Comparison of ENCODE assay signal across 12 cellular contexts in genomic region chr20:50641625-50642287, GRCh38. TPM values are rescaled to one million over a fixed set of nuclear protein-coding genes. Genes with fewer than 3 reads are reported as not detected.
DNase-seq lines count a peak whose midpoint lies in the region; ATAC-seq, FAIRE-seq and TF ChIP-seq lines count a peak whose summit lies in the region.
"Not testable (repeated sequence)": the region's sequence is repeated elsewhere in the genome, so short reads cannot be mapped to it uniquely, and the experiment has no call there.
"Had no signal": no experiment of that assay in that cellular context is flagged by ENCODE, and none has a peak within 500 bp of the region (broad histone marks: within the 10 kb centered on the region; RNA-seq: fewer than 3 reads in every experiment).

No MANE protein-coding gene starts in this region.

- H3K4me2 ChIP-seq in astrocyte (ENCODE audit: low read length), result not testable (repeated sequence)

- H3K9me3 ChIP-seq in HEK293 (ENCODE audit: control insufficient read depth, insufficient read depth, low read depth, low read length); NT2/D1 (ENCODE audit: insufficient read depth, low read length); astrocyte (ENCODE audit: insufficient read depth, low read depth, low read length); heart left ventricle; upper lobe of right lung: not testable (repeated sequence)

- H3K36me3 ChIP-seq in HEK293 (ENCODE audit: control insufficient read depth in 2 of 2, insufficient read depth in 1 of 2, low read length in 2 of 2); NT2/D1 (ENCODE audit: insufficient read depth, insufficient read length, low read length); astrocyte (ENCODE audit: insufficient read depth, low read length); heart left ventricle; upper lobe of right lung: not testable (repeated sequence)

- H3K27me3 Mint-ChIP-seq in astrocyte (ENCODE audit: low read depth, unreplicated experiment); nephron (ENCODE audit: low read depth): not testable (repeated sequence)

- WGBS in heart left ventricle, 4 donors, result 48 to 64% (median 50%) methylated on average over 8 to 11 of the region's 11 CpGs

- DNase-seq in CD1c-positive myeloid dendritic cell (ENCODE audit: extremely low spot score), result peak; percentile 45
- DNase-seq in NT2/D1 (ENCODE audit: low read depth, low spot score); astrocyte (ENCODE audit: low read depth); heart left ventricle; left colon; upper lobe of right lung: not testable (repeated sequence)

- H3K4me1 ChIP-seq in HEK293 (ENCODE audit: control insufficient read depth, insufficient read depth, low read length), result not testable (repeated sequence)
- H3K4me1 ChIP-seq in NT2/D1 (ENCODE audit: insufficient read depth, insufficient read length), result peaks cover 17% of the 10 kb centered on the region
- peaks cover 31% of the 10 kb centered on the region for H3K4me1 ChIP-seq in astrocyte (ENCODE audit: insufficient read depth, low read length)
- H3K4me1 ChIP-seq in heart left ventricle, result peaks cover 0 to 46% (median 15%) of the 10 kb centered on the region in 12 donors
- peaks cover 19% of the 10 kb centered on the region for H3K4me1 ChIP-seq in upper lobe of right lung

- intact Hi-C loops in heart left ventricle (cut with DNase I); left colon (cut with DNase I, micrococcal nuclease); upper lobe of right lung (cut with DNase I): not testable (repeated sequence)

- H3K4me3 ChIP-seq in HEK293 (ENCODE audit: low read depth, low read length); NT2/D1 (ENCODE audit: insufficient read length, low read depth); astrocyte (ENCODE audit: insufficient read depth, low read depth, low read length); heart left ventricle; upper lobe of right lung: not testable (repeated sequence)

- not testable (repeated sequence) for H4K20me1 ChIP-seq in astrocyte (ENCODE audit: insufficient read depth, low read length)

- TF ChIP-seq POLR2A in heart left ventricle (IDR thresholded peaks at IDR 0.05), result not testable (repeated sequence)

- not testable (repeated sequence) for H3K4me3 Mint-ChIP-seq in astrocyte (ENCODE audit: unreplicated experiment); nephron

- peak overlapping the region; percentile 44 for H3K9ac ChIP-seq in NT2/D1 (ENCODE audit: insufficient read length, low read depth)
- not testable (repeated sequence) for H3K9ac ChIP-seq in astrocyte (ENCODE audit: low read length)

- H3K79me2 ChIP-seq in astrocyte (ENCODE audit: insufficient read depth, low read length), result not testable (repeated sequence)

- TF ChIP-seq CTCF in HEK293 (tag by site-specific recombination; IDR thresholded peaks at IDR 0.05); astrocyte (IDR thresholded peaks at IDR 0.05; ENCODE audit: insufficient read depth, low read depth, low read length); heart left ventricle (IDR thresholded peaks at IDR 0.05); nephron (IDR thresholded peaks at IDR 0.05; ENCODE audit: unreplicated experiment in 3 of 3); upper lobe of right lung (IDR thresholded peaks at IDR 0.05): not testable (repeated sequence)

- not testable (repeated sequence) for FAIRE-seq in astrocyte (lab: Jason Lieb, UNC)

- not testable (repeated sequence) for H2AFZ ChIP-seq in astrocyte (ENCODE audit: low read depth, low read length)

- H3K27ac Mint-ChIP-seq in astrocyte (ENCODE audit: unreplicated experiment) (peak overlapping the region; percentile 69), nephron (peak overlapping the region; percentile 55 to 58 (median 58))

- CTCF ChIA-PET in HEK293 (lab: Yijun Ruan, JAX), result not testable (repeated sequence)

- H3K27ac ChIP-seq in HEK293 (ENCODE audit: extremely low read depth, low read depth, low read length); astrocyte (ENCODE audit: low read depth, low read length); upper lobe of right lung: not testable (repeated sequence)
- peak overlapping the region in 9 of 12 donors; percentile 24 to 66 (median 46) for H3K27ac ChIP-seq in heart left ventricle

- H3K27me3 ChIP-seq in NT2/D1 (ENCODE audit: insufficient read depth, insufficient read length); astrocyte (ENCODE audit: insufficient read depth, low read length); heart left ventricle; upper lobe of right lung: not testable (repeated sequence)

- POLR2A ChIA-PET in HEK293 (lab: Yijun Ruan, JAX), result not testable (repeated sequence)

- peaks cover 17% of the 10 kb centered on the region for H3K4me1 Mint-ChIP-seq in astrocyte (ENCODE audit: low read depth, unreplicated experiment)
- peaks cover 35% of the 10 kb centered on the region for H3K4me1 Mint-ChIP-seq in nephron

- not testable (repeated sequence) for H3K36me3 Mint-ChIP-seq in astrocyte (ENCODE audit: low read depth, unreplicated experiment); nephron (ENCODE audit: low read depth)

- H3K9me3 Mint-ChIP-seq in astrocyte (ENCODE audit: unreplicated experiment); nephron: not testable (repeated sequence)

- ATAC-seq in heart left ventricle (peak in 1 of 4 donors; percentile 21), left colon (peak; percentile 48), upper lobe of right lung (peak; percentile 50)

TF ChIP-seq in HEK293, 187 proteins besides CTCF, POLR2A, EP300 and RAD21:
- 0 out of 2 replicates have a peak, but pooled peaks have one; percentile 15 for TF ChIP-seq SP3 (tag by site-specific recombination; IDR thresholded peaks at IDR 0.05)

RNA-seq across cellular contexts. Expression of gene RIPOR3, which starts 49.6 kb away (rescaled TPM):
- total RNA-seq in astrocyte, result 0.29 and 0.39 TPM in 2 replicates
- 10 to 100 TPM in 2 of 9 donors, 1 to 10 TPM in 7; 2.4 to 10.4 (median 4.9) TPM for total RNA-seq in heart left ventricle
- 10 to 100 TPM in 1 of 2 donors, 1 to 10 TPM in 1; 3.0 to 20.7 TPM for polyA plus RNA-seq in heart left ventricle
- 1 to 10 TPM; 3.2 to 3.9 TPM for total RNA-seq in left colon
- total RNA-seq in upper lobe of right lung, result 6.8 TPM
- total RNA-seq: activated CD4-positive, alpha-beta memory T cell treated with anti-CD3 and anti-CD28 coated beads, Interleukin-2, amount 10 ng/mL, durations not matched to agents 7 days and 5 days; CD8-positive, alpha-beta memory T cell; dermis microvascular lymphatic vessel endothelial cell; T-helper 2 cell treated with Interferon-gamma antibody and Interleukin-4, amounts not matched to agents 100 ng/mL and 5 ng/mL, for 36 hours had no signal
